Comparison of ENCODE assay signal across 8 cellular contexts in the genomic region with DNA sequence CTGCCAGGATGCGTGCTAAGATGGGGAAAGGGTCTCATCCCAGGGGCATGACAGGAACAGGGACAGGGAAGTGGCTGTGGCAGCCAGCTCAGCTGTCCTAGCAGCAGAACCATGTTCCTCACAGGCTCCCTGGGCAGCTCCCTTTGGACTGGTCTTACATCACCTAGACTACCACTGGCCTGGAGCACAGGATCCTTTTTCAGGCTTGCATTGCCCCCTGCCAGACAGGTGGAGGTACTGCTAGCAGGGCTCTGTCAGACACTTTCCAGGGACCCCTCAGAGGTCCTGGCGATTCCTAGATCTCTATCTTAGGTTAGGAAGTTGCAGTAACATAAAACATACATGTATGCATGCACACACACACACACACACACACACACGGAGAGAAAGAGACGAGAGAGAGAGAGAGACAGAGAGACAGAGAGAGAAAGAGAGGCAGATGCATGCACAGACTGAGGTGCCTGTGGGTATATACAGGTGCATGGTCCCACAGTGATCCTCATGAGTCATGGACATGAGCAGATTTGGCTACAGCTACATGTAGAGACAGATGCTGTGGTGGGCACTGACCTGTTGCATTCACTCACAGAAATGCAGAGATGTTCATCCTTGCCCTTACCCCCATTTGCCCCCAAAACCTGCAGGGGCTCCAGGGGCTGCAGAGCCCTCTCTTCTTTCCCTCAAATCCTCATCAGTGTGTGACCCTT.
DNase-seq lines count a peak whose midpoint lies in the region; ATAC-seq, FAIRE-seq and TF ChIP-seq lines count a peak whose summit lies in the region.

No MANE protein-coding gene starts in this region.

- TF ChIP-seq RAD21 in A549 (conservative IDR thresholded peaks at IDR 0.05 in 1 of 2, IDR thresholded peaks at IDR 0.05 in 1 of 2) = peak; percentile 88

- POLR2A ChIA-PET in A549 (lab: Yijun Ruan, JAX) = no interaction called here
- POLR2A ChIA-PET in activated CD4-positive, alpha-beta memory T cell treated with anti-CD3 and anti-CD28 coated beads, Interleukin-2, amount 10 ng/mL, durations not matched to agents 7 days and 5 days (lab: Charles Lee) = no interaction called here

- ATAC-seq in A549 (peak; percentile 91 to 94), upper lobe of right lung (peak; percentile 90)

- peak; percentile 54 for TF ChIP-seq CTCF in A549 (IDR thresholded peaks at IDR 0.05)
- peak; percentile 53 for TF ChIP-seq CTCF in GM06990 (IDR thresholded peaks at IDR 0.05; ENCODE audit: insufficient read depth, low read length, poor library complexity, severe bottlenecking)
- TF ChIP-seq CTCF in upper lobe of right lung (IDR thresholded peaks at IDR 0.05) = peak; percentile 35

- H3K4me2 ChIP-seq in A549 = no peak overlapping the region

- H3K9me3 ChIP-seq in A549 (no peaks in the 10 kb centered on the region), upper lobe of right lung (no peaks in the 10 kb centered on the region)

- FAIRE-seq in A549 (lab: Jason Lieb, UNC) = peak; percentile 18

- H3K27ac ChIP-seq in A549 = peak overlapping the region in 1 of 2 experiments; percentile 25; a peak in 1 of 6 replicates
- no peak overlapping the region for H3K27ac ChIP-seq in upper lobe of right lung

- H3K9me3 Mint-ChIP-seq in activated CD4-positive, alpha-beta memory T cell treated with anti-CD3 and anti-CD28 coated beads, Interleukin-2, amount 10 ng/mL, durations not matched to agents 7 days and 5 days = no peaks in the 10 kb centered on the region
- H3K9me3 Mint-ChIP-seq in immature natural killer cell = no peaks in the 10 kb centered on the region

- no peak for TF ChIP-seq POLR2A in A549 (IDR thresholded peaks at IDR 0.05; ENCODE audit: low read length)

- TF ChIP-seq EP300 in A549 (IDR thresholded peaks at IDR 0.05) = no peak

- no peaks in the 10 kb centered on the region for H3K4me1 Mint-ChIP-seq in activated CD4-positive, alpha-beta memory T cell treated with anti-CD3 and anti-CD28 coated beads, Interleukin-2, amount 10 ng/mL, durations not matched to agents 7 days and 5 days
- H3K4me1 Mint-ChIP-seq in immature natural killer cell = no peaks in the 10 kb centered on the region

- no peaks in the 10 kb centered on the region for H3K27me3 ChIP-seq in GM06990 (replicated peaks; ENCODE audit: control insufficient read depth, insufficient read depth, low read length)
- no peaks in the 10 kb centered on the region for H3K27me3 ChIP-seq in upper lobe of right lung

- H3K36me3 Mint-ChIP-seq in activated CD4-positive, alpha-beta memory T cell treated with anti-CD3 and anti-CD28 coated beads, Interleukin-2, amount 10 ng/mL, durations not matched to agents 7 days and 5 days (ENCODE audit: low read depth) = no peaks in the 10 kb centered on the region
- H3K36me3 Mint-ChIP-seq in immature natural killer cell = no peaks in the 10 kb centered on the region

- intact Hi-C loops in upper lobe of right lung (cut with DNase I) = no loop called here

- no peaks in the 10 kb centered on the region for H3K27me3 Mint-ChIP-seq in activated CD4-positive, alpha-beta memory T cell treated with anti-CD3 and anti-CD28 coated beads, Interleukin-2, amount 10 ng/mL, durations not matched to agents 7 days and 5 days
- H3K27me3 Mint-ChIP-seq in immature natural killer cell (ENCODE audit: low read depth in 3 of 3) = peaks cover 1 to 6% (median 4%) of the 10 kb centered on the region in 3 donors

- H3K4me1 ChIP-seq in A549 (no peaks in the 10 kb centered on the region), upper lobe of right lung (no peaks in the 10 kb centered on the region)

- H3K4me3 ChIP-seq in A549 (no peak overlapping the region), GM06990 (replicated peaks; ENCODE audit: low read depth, low read length) (no peak overlapping the region), upper lobe of right lung (no peak overlapping the region)

- 38% methylated on average over 3 of the region's 4 CpGs for WGBS in A549 (ENCODE audit: missing lambda C conversion rate)

- peak; percentile 65 to 73 for DNase-seq in A549 (ENCODE audit: low read depth in 1 of 2, low spot score in 1 of 2)
- DNase-seq in GM06990 (ENCODE audit: extremely low read depth, insufficient read length) = no peak
- peak; percentile 62 for DNase-seq in HK-2 (ENCODE audit: unreplicated experiment)
- peak; percentile 21 for DNase-seq in activated CD4-positive, alpha-beta memory T cell treated with anti-CD3 and anti-CD28 coated beads, Interleukin-2, amount 10 ng/mL, durations not matched to agents 7 days and 5 days
- peak; percentile 62 for DNase-seq in hepatic stellate cell (ENCODE audit: low spot score)
- DNase-seq in upper lobe of right lung = no peak
- DNase-seq in central memory CD4-positive, alpha-beta T cell = no peak
- DNase-seq in immature natural killer cell = no peak

- H3K4me3 Mint-ChIP-seq in activated CD4-positive, alpha-beta memory T cell treated with anti-CD3 and anti-CD28 coated beads, Interleukin-2, amount 10 ng/mL, durations not matched to agents 7 days and 5 days = no peak overlapping the region
- H3K4me3 Mint-ChIP-seq in immature natural killer cell = no peak overlapping the region

- CTCF ChIA-PET in A549 (lab: Yijun Ruan, JAX) = interaction anchor here (0.5 to 3.6 kb wide), 37 partner anchors 8 to 1961 kb away, joined by 3 to 61 read pairs (median 4); a partner anchor contains a TSS
- CTCF ChIA-PET in activated CD4-positive, alpha-beta memory T cell treated with anti-CD3 and anti-CD28 coated beads, Interleukin-2, amount 10 ng/mL, durations not matched to agents 7 days and 5 days (lab: Charles Lee) = interaction anchor here (0.5 to 2.4 kb wide), 3 partner anchors 199 to 529 kb away, joined by 4 to 9 read pairs (median 7); no protein-coding TSS in a partner anchor

- H3K36me3 ChIP-seq in GM06990 (ENCODE audit: control insufficient read depth, insufficient read depth, low read length) (no peaks in the 10 kb centered on the region), upper lobe of right lung (no peaks in the 10 kb centered on the region)

- H3K27ac Mint-ChIP-seq in activated CD4-positive, alpha-beta memory T cell treated with anti-CD3 and anti-CD28 coated beads, Interleukin-2, amount 10 ng/mL, durations not matched to agents 7 days and 5 days = no peak overlapping the region
- no peak overlapping the region for H3K27ac Mint-ChIP-seq in immature natural killer cell

TF ChIP-seq in A549, 52 proteins besides CTCF, POLR2A, EP300 and RAD21:
- TF ChIP-seq SMC3 (IDR thresholded peaks at IDR 0.05) (peak; percentile 85), ZC3H11A (IDR thresholded peaks at IDR 0.05) (no peak)
TF ChIP-seq in A549: peak in this region for 1.

Comparison
In these comparisons a context has a peak if more than half of its experiments do, and no peak if none do; other contexts are left out.
1. DNase-seq: peak in A549 (2 of 2), HK-2 (single experiment), activated CD4-positive, alpha-beta memory T cell treated with anti-CD3 and anti-CD28 coated beads, Interleukin-2, amount 10 ng/mL, durations not matched to agents 7 days and 5 days (single experiment) and hepatic stellate cell (single experiment); none in GM06990 (single experiment), upper lobe of right lung (single experiment), central memory CD4-positive, alpha-beta T cell (single experiment) and immature natural killer cell (0 of 3).
2. Peak in every context shown above with its lines, with median percentiles within 50 percentile points of each other: CTCF ChIP-seq.